Comparison of ENCODE assay signal across 23 cellular contexts in genomic region chr1:186474208-186474607, GRCh38. TPM values are rescaled to one million over a fixed set of nuclear protein-coding genes. Genes with fewer than 3 reads are reported as not detected.
DNase-seq lines count a peak whose midpoint lies in the region; ATAC-seq and TF ChIP-seq lines count a peak whose summit lies in the region.
"Had no signal": no experiment of that assay in that cellular context is flagged by ENCODE, and none has a peak within 500 bp of the region (broad histone marks: within the 10 kb centered on the region; RNA-seq: fewer than 3 reads in every experiment).

No MANE protein-coding gene starts in this region.

- peak; percentile 11 for DNase-seq in GM03348 (ENCODE audit: low spot score)
- DNase-seq in fibroblast of villous mesenchyme (ENCODE audit: low read depth): peak; percentile 17
- DNase-seq in skeletal muscle cell (ENCODE audit: low read depth): peak; percentile 13
- no peak for DNase-seq in activated T-cell treated with anti-CD3 and anti-CD28 coated beads, Interleukin-2, amount 50 U/mL, for 48 hours
- no peak for DNase-seq in NCI-H1436 (lab: John Stamatoyannopoulos, UW)
- DNase-seq: activated CD8-positive, alpha-beta memory T cell treated with anti-CD3 and anti-CD28 coated beads for 24 hours; activated T-cell treated with anti-CD3 and anti-CD28 coated beads, Interleukin-2, amount 50 U/mL, for 72 hours; AML-193; DMS79 treated with DMSO at 0.1 percent for 48 hours; kidney; naive thymus-derived CD4-positive, alpha-beta T cell; NCI-H1417 treated with DMSO at 0.1 percent for 48 hours; NCI-H524 treated with DMSO at 0.1 percent for 48 hours; pancreas; RPMI8226; sigmoid colon; stimulated activated naive CD4-positive, alpha-beta T cell had no signal

- ATAC-seq in SK-N-SH treated with all-trans-retinoic acid at 6 μM for 48 hours (peak; percentile 80), HG03342 (IDR thresholded peaks at IDR 0.05; ENCODE audit: unreplicated experiment) (no peak)
- ATAC-seq: activated T-cell treated with anti-CD3 and anti-CD28 coated beads, Interleukin-2, amount 50 U/mL, for 72 hours; naive thymus-derived CD4-positive, alpha-beta T cell; pancreas had no signal

- no peak for TF ChIP-seq CTCF in fibroblast of villous mesenchyme (IDR thresholded peaks at IDR 0.05; ENCODE audit: insufficient read depth, low read depth, low read length)

- H3K4me3 ChIP-seq in fibroblast of villous mesenchyme (ENCODE audit: low read depth, low read length) (no peak overlapping the region), skeletal muscle cell (ENCODE audit: low read depth, low read length) (no peak overlapping the region)
- H3K4me3 ChIP-seq: coronary artery, HAP-1, pancreas, sigmoid colon, thoracic aorta had no signal

TF ChIP-seq in SK-N-SH treated with all-trans-retinoic acid at 6 μM for 48 hours, 23 proteins besides CTCF, POLR2A, EP300 and RAD21:
- TF ChIP-seq ARNTL (CRISPR knock-in tag; IDR thresholded peaks at IDR 0.05; ENCODE audit: borderline replicate concordance, low read depth): no peak
- peak; percentile 90; the same call in 1 of the 2 replicates for TF ChIP-seq ISL1 (CRISPR knock-in tag; IDR thresholded peaks at IDR 0.05)

RNA-seq across cellular contexts. Expression of gene PDC, which starts 13.3 kb away (rescaled TPM):
- total RNA-seq in fibroblast of villous mesenchyme: 0.43 TPM in 1 of 2 replicates, not detected in the other
- total RNA-seq: activated T-cell treated with anti-CD3 and anti-CD28 coated beads, Interleukin-2, amount 50 U/mL, for 72 hours; kidney; LHCN-M2; naive thymus-derived CD4-positive, alpha-beta T cell; pancreas; sigmoid colon; thoracic aorta had no signal

Comparison
In these comparisons a context has a peak if more than half of its experiments do, and no peak if none do; other contexts are left out.
1. DNase-seq: peak in GM03348 (single experiment), fibroblast of villous mesenchyme (single experiment) and skeletal muscle cell (single experiment); none in activated T-cell treated with anti-CD3 and anti-CD28 coated beads, Interleukin-2, amount 50 U/mL, for 48 hours (0 of 2) and NCI-H1436 (single experiment).